In the genomic region with DNA sequence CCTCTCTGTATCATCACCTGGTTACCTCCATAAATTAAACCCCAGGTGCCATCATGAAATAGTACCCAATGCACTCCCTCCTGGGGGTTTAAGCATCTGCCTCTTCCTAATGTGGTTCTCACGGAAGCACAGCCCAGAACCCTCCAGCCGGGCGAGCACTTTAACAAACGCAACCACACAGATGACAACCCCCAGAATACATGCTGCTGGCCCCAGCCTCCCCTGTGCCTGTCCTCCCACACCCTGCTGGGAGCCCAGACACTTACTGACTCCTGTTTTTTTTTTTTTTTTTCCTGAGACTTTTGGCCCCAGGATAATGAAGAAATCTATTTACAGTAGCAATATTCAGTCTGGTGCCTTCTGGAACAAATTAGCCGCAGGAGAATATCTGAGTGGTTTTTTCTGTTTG, we compare ENCODE assay signal across 16 cellular contexts. TPM values are rescaled to one million over a fixed set of nuclear protein-coding genes. Genes with fewer than 3 reads are reported as not detected.
DNase-seq lines count a peak whose midpoint lies in the region; ATAC-seq and TF ChIP-seq lines count a peak whose summit lies in the region.
"Had no signal": no experiment of that assay in that cellular context is flagged by ENCODE, and none has a peak within 500 bp of the region (broad histone marks: within the 10 kb centered on the region; RNA-seq: fewer than 3 reads in every experiment).

No MANE protein-coding gene starts in this region.

- no peaks in the 10 kb centered on the region for H3K36me3 ChIP-seq in H7 (replicated peaks; ENCODE audit: control insufficient read depth, insufficient read depth, low read length)
- no peaks in the 10 kb centered on the region for H3K36me3 ChIP-seq in suprapubic skin
- H3K36me3 ChIP-seq in CD8-positive, alpha-beta T cell (ENCODE audit: insufficient read depth, low read length), result no peaks in the 10 kb centered on the region
- H3K36me3 ChIP-seq: neutrophil had no signal

- H3K27ac ChIP-seq in suprapubic skin, result peak overlapping the region; percentile 81
- no peak overlapping the region for H3K27ac ChIP-seq in CD8-positive, alpha-beta T cell (ENCODE audit: low read depth, low read length)
- H3K27ac ChIP-seq: neutrophil had no signal

- no peak for TF ChIP-seq CTCF in astrocyte of the spinal cord (IDR thresholded peaks at IDR 0.05; ENCODE audit: low read depth, low read length)
- no peak for TF ChIP-seq CTCF in suprapubic skin (IDR thresholded peaks at IDR 0.05)
- TF ChIP-seq CTCF in CD8-positive, alpha-beta T cell (IDR thresholded peaks at IDR 0.05), result no peak

- no peak for ATAC-seq in CD8-positive, alpha-beta T cell

- no peaks in the 10 kb centered on the region for H3K4me1 Mint-ChIP-seq in CD8-positive, alpha-beta T cell (ENCODE audit: low read depth)
- H3K4me1 Mint-ChIP-seq: activated B cell treated with CpG ODN at 0.5 μM for 24 hours had no signal

- CTCF ChIA-PET in CD8-positive, alpha-beta T cell (lab: Charles Lee), result no interaction called here

- no peaks in the 10 kb centered on the region for H3K27me3 ChIP-seq in H7 (ENCODE audit: control insufficient read depth, insufficient read depth, low read length)
- H3K27me3 ChIP-seq in suprapubic skin, result peaks cover 3% of the 10 kb centered on the region
- H3K27me3 ChIP-seq in CD8-positive, alpha-beta T cell (ENCODE audit: insufficient read depth, low read length), result no peaks in the 10 kb centered on the region

- peaks cover 13% of the 10 kb centered on the region for H3K27me3 Mint-ChIP-seq in CD8-positive, alpha-beta T cell (ENCODE audit: low read depth)

- no peaks in the 10 kb centered on the region for H3K9me3 ChIP-seq in suprapubic skin
- H3K9me3 ChIP-seq in CD8-positive, alpha-beta T cell (ENCODE audit: low read length), result no peaks in the 10 kb centered on the region
- H3K9me3 ChIP-seq: neutrophil had no signal

- no peaks in the 10 kb centered on the region for H3K9me3 Mint-ChIP-seq in CD8-positive, alpha-beta T cell
- H3K9me3 Mint-ChIP-seq: activated B cell treated with CpG ODN at 0.5 μM for 24 hours had no signal

- no peak overlapping the region for H3K27ac Mint-ChIP-seq in CD8-positive, alpha-beta T cell
- H3K27ac Mint-ChIP-seq: activated B cell treated with CpG ODN at 0.5 μM for 24 hours had no signal

- no peak for TF ChIP-seq POLR2A in suprapubic skin (IDR thresholded peaks at IDR 0.05)

- POLR2A ChIA-PET in CD8-positive, alpha-beta T cell (lab: Charles Lee), result no interaction called here

- DNase-seq in H7 (peak; percentile 48), astrocyte of the spinal cord (ENCODE audit: low read depth, low spot score) (peak; percentile 48), hepatic stellate cell (ENCODE audit: low spot score) (peak; percentile 61), suprapubic skin (ENCODE audit: low spot score in 2 of 2) (peak in 1 of 2 donors; percentile 52), iPS-NIHi11 (ENCODE audit: low spot score) (no peak), kidney tubule cell (ENCODE audit: low spot score) (no peak)
- DNase-seq in CD8-positive, alpha-beta T cell, result no peak
- DNase-seq: activated B cell treated with CpG ODN at 0.5 μM for 24 hours; activated T-cell treated with anti-CD3 and anti-CD28 coated beads, Interleukin-2, amount 50 U/mL, for 1 hour; anterior cingulate cortex; DMS 273 treated with DMSO at 0.1 percent for 48 hours; NCI-H524; SHP77; stimulated activated CD4-positive, alpha-beta T cell treated with anti-CD3 and anti-CD28 coated beads, Interleukin-1b, Interleukin-23, amount 100 ng/mL, for 48 hours; stimulated activated naive CD4-positive, alpha-beta T cell had no signal

- H3K4me3 ChIP-seq in H7 (ENCODE audit: insufficient read depth, low read depth, low read length) (no peak overlapping the region), astrocyte of the spinal cord (ENCODE audit: low read depth, low read length) (no peak overlapping the region), suprapubic skin (no peak overlapping the region)
- no peak overlapping the region for H3K4me3 ChIP-seq in CD8-positive, alpha-beta T cell (ENCODE audit: low read depth, low read length)

- WGBS in suprapubic skin, result 66% methylated on average over 5 of the region's 5 CpGs

- H3K4me1 ChIP-seq in suprapubic skin, result peaks cover 15% of the 10 kb centered on the region
- no peaks in the 10 kb centered on the region for H3K4me1 ChIP-seq in CD8-positive, alpha-beta T cell (ENCODE audit: insufficient read depth, low read length)

- no peak for TF ChIP-seq EP300 in suprapubic skin (IDR thresholded peaks at IDR 0.05)

- in situ Hi-C loops in astrocyte of the spinal cord (cut with HindIII; ENCODE audit: low sequenced_read_pairs), result no loop called here

- no peak overlapping the region for H3K4me3 Mint-ChIP-seq in CD8-positive, alpha-beta T cell
- H3K4me3 Mint-ChIP-seq: activated B cell treated with CpG ODN at 0.5 μM for 24 hours had no signal

- H3K36me3 Mint-ChIP-seq in CD8-positive, alpha-beta T cell, result no peaks in the 10 kb centered on the region

- intact Hi-C loops in CD8-positive, alpha-beta T cell (cut with DNase I, micrococcal nuclease), result no loop called here

RNA-seq across cellular contexts. Expression of a gene that starts 50.0 kb away (rescaled TPM):
- 10.1 and 11.3 TPM in 2 replicates for total RNA-seq in H7 (2014; rRNA removed; shearing (Covaris generic))
- total RNA-seq in suprapubic skin, result 10 to 100 TPM in 3 of 4 donors, 1 to 10 TPM in 1; 8.6 to 16.5 (median 15.4) TPM
- total RNA-seq in CD8-positive, alpha-beta T cell, result under 1 TPM; 0.31 to 0.33 TPM

Comparison
In these comparisons a context has a peak if more than half of its experiments do, and no peak if none do; other contexts are left out.
1. DNase-seq: peak in H7 (single experiment), astrocyte of the spinal cord (single experiment) and hepatic stellate cell (single experiment); none in iPS-NIHi11 (single experiment), kidney tubule cell (single experiment) and CD8-positive, alpha-beta T cell (0 of 7).